In genomic region chr12:68733661-68734071, GRCh38 we compare ENCODE assay signal across 17 cellular contexts. TPM values are rescaled to one million over a fixed set of nuclear protein-coding genes. Genes with fewer than 3 reads are reported as not detected.
DNase-seq lines count a peak whose midpoint lies in the region; ATAC-seq and TF ChIP-seq lines count a peak whose summit lies in the region.
"Had no signal": no experiment of that assay in that cellular context is flagged by ENCODE, and none has a peak within 500 bp of the region (broad histone marks: within the 10 kb centered on the region; RNA-seq: fewer than 3 reads in every experiment).

No MANE protein-coding gene starts in this region.

- no peak overlapping the region for H3K9ac ChIP-seq in adipocyte (ENCODE audit: low read length)

- TF ChIP-seq EP300 in stomach (IDR thresholded peaks at IDR 0.05), result no peak

- DNase-seq in ACHN (peak; percentile 35), GM04504 (ENCODE audit: low read depth) (peak; percentile 40), adipocyte (ENCODE audit: low read depth) (peak; percentile 65), fibroblast of the conjunctiva (ENCODE audit: low read depth) (peak; percentile 13), stomach (no peak), HuH-7 (ENCODE audit: low spot score) (no peak)
- DNase-seq: activated CD4-positive, alpha-beta T cell treated with anti-CD3 and anti-CD28 coated beads, Interleukin-2, amount 50 U/mL, for 1 hour; body of pancreas; effector memory CD4-positive, alpha-beta T cell; glutamatergic neuron; NCI-H1930; RPMI8226; thyroid gland had no signal

- H3K36me3 ChIP-seq in adipocyte (ENCODE audit: control insufficient read depth, insufficient read depth, low read length, severe bottlenecking) (peaks cover 53% of the 10 kb centered on the region), stomach (peaks cover 37 to 94% (median 80%) of the 10 kb centered on the region in 4 donors)
- H3K36me3 ChIP-seq: prostate gland had no signal

- no peak for TF ChIP-seq POLR2A in stomach (IDR thresholded peaks at IDR 0.05)

- ATAC-seq in GM21381 (IDR thresholded peaks at IDR 0.05; ENCODE audit: unreplicated experiment) (no peak), HG02759 (IDR thresholded peaks at IDR 0.05; ENCODE audit: unreplicated experiment) (no peak)
- ATAC-seq: body of pancreas had no signal

- in situ Hi-C loops in ACHN (cut with HindIII; ENCODE audit: low pct_ligation_motif_present, low pct_unique_long_range_greater_than_20kb, low sequenced_read_pairs), result no loop called here

- TF ChIP-seq CTCF in stomach (IDR thresholded peaks at IDR 0.05), result no peak

- no peak overlapping the region for H3K27ac ChIP-seq in stomach
- H3K27ac ChIP-seq: body of pancreas, C4-2B, prostate gland, thyroid gland had no signal

- no peaks in the 10 kb centered on the region for H3K4me1 ChIP-seq in adipocyte (ENCODE audit: control insufficient read depth, insufficient read depth, low read length)
- no peaks in the 10 kb centered on the region for H3K4me1 ChIP-seq in stomach
- H3K4me1 ChIP-seq: body of pancreas, prostate gland, thyroid gland had no signal

- H3K27me3 ChIP-seq in adipocyte (replicated peaks; ENCODE audit: control insufficient read depth, insufficient read depth, low read length) (no peaks in the 10 kb centered on the region), stomach (no peaks in the 10 kb centered on the region)
- H3K27me3 ChIP-seq: body of pancreas, thyroid gland had no signal

- H3K4me3 ChIP-seq in adipocyte (ENCODE audit: low read length), result no peak overlapping the region
- no peak overlapping the region for H3K4me3 ChIP-seq in stomach
- H3K4me3 ChIP-seq: body of pancreas, prostate gland, thyroid gland had no signal

- intact Hi-C loops in stomach (cut with DNase I; ENCODE audit: low total_unique reads), result no loop called here

- H3K9me3 ChIP-seq in adipocyte (ENCODE audit: control insufficient read depth, low read length), result no peaks in the 10 kb centered on the region
- H3K9me3 ChIP-seq in stomach, result no peaks in the 10 kb centered on the region
- H3K9me3 ChIP-seq: body of pancreas, prostate gland, thyroid gland had no signal

- WGBS in stomach, 5 donors, result 91 to 96% (median 95%) methylated on average over 4 of the region's 4 CpGs

RNA-seq across cellular contexts. Expression of gene SLC35E3, which starts 12.3 kb away (rescaled TPM):
- 1 to 10 TPM in 3 of 5 donors, under 1 TPM in 2; under 0.01 to 5.9 (median 1.2) TPM for total RNA-seq in stomach
- polyA plus RNA-seq in stomach, result 1 to 10 TPM; 2.1 to 5.0 (median 2.6) TPM

RNA-seq across cellular contexts. Expression of gene NUP107, which starts 46.9 kb away (rescaled TPM):
- total RNA-seq in stomach, result 10 to 100 TPM in 4 of 5 donors, 1 to 10 TPM in 1; 9.3 to 99.1 (median 28.1) TPM
- 10 to 100 TPM in 1 of 3 donors, 1 to 10 TPM in 2; 5.7 to 13.6 (median 5.8) TPM for polyA plus RNA-seq in stomach

Comparison
In these comparisons a context has a peak if more than half of its experiments do, and no peak if none do; other contexts are left out.
1. DNase-seq: peak in ACHN (single experiment), GM04504 (single experiment), adipocyte (single experiment) and fibroblast of the conjunctiva (single experiment); none in stomach (single experiment) and HuH-7 (single experiment).